In genomic region chr22:20983081-20983745, GRCh38 we compare ENCODE assay signal across 8 cellular contexts. TPM values are rescaled to one million over a fixed set of nuclear protein-coding genes. Genes with fewer than 3 reads are reported as not detected.
DNase-seq lines count a peak whose midpoint lies in the region; ATAC-seq, FAIRE-seq and TF ChIP-seq lines count a peak whose summit lies in the region.
"Had no signal": no experiment of that assay in that cellular context is flagged by ENCODE, and none has a peak within 500 bp of the region (broad histone marks: within the 10 kb centered on the region; RNA-seq: fewer than 3 reads in every experiment).

No MANE protein-coding gene starts in this region.

- H3K27ac Mint-ChIP-seq in activated CD8-positive, alpha-beta T cell treated with anti-CD3 and anti-CD28 coated beads, Interleukin-2, amount 10 ng/mL, durations not matched to agents 7 days and 5 days, result peak overlapping the region; percentile 95

- 61 to 81% (median 74%) methylated on average over 5 of the region's 5 CpGs for WGBS in stomach, 5 donors

- peak overlapping the region; percentile 93 for H3K4me3 Mint-ChIP-seq in activated CD8-positive, alpha-beta T cell treated with anti-CD3 and anti-CD28 coated beads, Interleukin-2, amount 10 ng/mL, durations not matched to agents 7 days and 5 days

- FAIRE-seq in urothelium cell line (lab: Jason Lieb, UNC) (no peak), GM12892 (lab: Jason Lieb, UNC) (no peak)

- peaks cover 22% of the 10 kb centered on the region for H3K36me3 Mint-ChIP-seq in activated CD8-positive, alpha-beta T cell treated with anti-CD3 and anti-CD28 coated beads, Interleukin-2, amount 10 ng/mL, durations not matched to agents 7 days and 5 days (ENCODE audit: low read depth)

- no peak for TF ChIP-seq CTCF in stomach (IDR thresholded peaks at IDR 0.05)

- TF ChIP-seq EP300 in stomach (IDR thresholded peaks at IDR 0.05), result no peak

- H3K27me3 ChIP-seq in HUES48 (ENCODE audit: control insufficient read depth, insufficient read depth, low read length) (peaks cover 24% of the 10 kb centered on the region), iPS-18a (ENCODE audit: control insufficient read depth, insufficient read depth, low read length) (peaks cover 12% of the 10 kb centered on the region), stomach (peaks cover 0 to 6% (median 0%) of the 10 kb centered on the region in 3 donors)

- peaks cover 38% of the 10 kb centered on the region for H3K4me1 Mint-ChIP-seq in activated CD8-positive, alpha-beta T cell treated with anti-CD3 and anti-CD28 coated beads, Interleukin-2, amount 10 ng/mL, durations not matched to agents 7 days and 5 days (ENCODE audit: low read depth)

- intact Hi-C loops in stomach (cut with DNase I; ENCODE audit: low total_unique reads), result no loop called here

- peaks cover 23% of the 10 kb centered on the region for H3K36me3 ChIP-seq in HUES48 (ENCODE audit: control insufficient read depth, insufficient read depth, low read length)
- peaks cover 5% of the 10 kb centered on the region for H3K36me3 ChIP-seq in iPS-18a (ENCODE audit: control insufficient read depth, low read depth, low read length)
- peaks cover 16 to 43% (median 36%) of the 10 kb centered on the region in 4 donors for H3K36me3 ChIP-seq in stomach

- H3K4me1 ChIP-seq in HUES48 (ENCODE audit: control insufficient read depth, insufficient read depth, low read length), result peaks cover 12% of the 10 kb centered on the region; the same call in 1 of the 2 replicates
- H3K4me1 ChIP-seq in iPS-18a (ENCODE audit: control insufficient read depth, low read depth, low read length), result peaks cover 10% of the 10 kb centered on the region
- peaks cover 34 to 48% (median 41%) of the 10 kb centered on the region in 4 donors for H3K4me1 ChIP-seq in stomach

- no peak for ATAC-seq in activated CD8-positive, alpha-beta T cell treated with anti-CD3 and anti-CD28 coated beads, Interleukin-2, amount 10 ng/mL, durations not matched to agents 7 days and 5 days

- no peak for DNase-seq in activated CD8-positive, alpha-beta T cell treated with anti-CD3 and anti-CD28 coated beads, Interleukin-2, amount 10 ng/mL, durations not matched to agents 7 days and 5 days
- DNase-seq in stomach, result no peak
- no peak for DNase-seq in SIG-M5 treated with dmso at 0.1 percent for 504 hours (lab: John Stamatoyannopoulos, UW; ENCODE audit: unreplicated experiment)
- no peak for DNase-seq in urothelium cell line (ENCODE audit: low spot score)
- DNase-seq in GM12892 (ENCODE audit: insufficient read length), result no peak
- DNase-seq: NCI-H526 had no signal

- no peak for TF ChIP-seq POLR2A in stomach (IDR thresholded peaks at IDR 0.05)
- TF ChIP-seq POLR2A in GM12892 (IDR thresholded peaks at IDR 0.05; ENCODE audit: low read depth, low read length), result no peak

- CTCF ChIA-PET in activated CD8-positive, alpha-beta T cell treated with anti-CD3 and anti-CD28 coated beads, Interleukin-2, amount 10 ng/mL, durations not matched to agents 7 days and 5 days (lab: Charles Lee), result interaction anchor here (1.0 to 2.1 kb wide), 6 partner anchors 10 to 179 kb away, joined by 3 to 6 read pairs (median 3); no protein-coding TSS in a partner anchor

- H3K9me3 ChIP-seq in HUES48 (ENCODE audit: control insufficient read depth, insufficient read depth, low read length), result peaks cover 6% of the 10 kb centered on the region
- peaks cover 6% of the 10 kb centered on the region for H3K9me3 ChIP-seq in iPS-18a (ENCODE audit: control insufficient read depth, low read depth, low read length)
- H3K9me3 ChIP-seq in stomach, result peaks cover 0 to 9% (median 7%) of the 10 kb centered on the region in 4 donors

- POLR2A ChIA-PET in activated CD8-positive, alpha-beta T cell treated with anti-CD3 and anti-CD28 coated beads, Interleukin-2, amount 10 ng/mL, durations not matched to agents 7 days and 5 days (lab: Charles Lee), result interaction anchor here (0.8 to 4.2 kb wide), 3 partner anchors 16 to 62 kb away, joined by 3 to 17 read pairs (median 7); partner anchors contain the start of gene THAP7

- H3K9ac ChIP-seq in HUES48 (ENCODE audit: low read depth, low read length) (no peak overlapping the region), iPS-18a (ENCODE audit: low read length) (no peak overlapping the region)

- H3K9me3 Mint-ChIP-seq in activated CD8-positive, alpha-beta T cell treated with anti-CD3 and anti-CD28 coated beads, Interleukin-2, amount 10 ng/mL, durations not matched to agents 7 days and 5 days (ENCODE audit: insufficient read depth), result peaks cover 11% of the 10 kb centered on the region

- peak overlapping the region; percentile 84 for H3K4me3 ChIP-seq in HUES48 (ENCODE audit: low read depth, low read length)
- H3K4me3 ChIP-seq in iPS-18a (ENCODE audit: low read length), result peak overlapping the region; percentile 79
- H3K4me3 ChIP-seq in stomach, result peak overlapping the region; percentile 59 to 83 (median 80)

- no peak overlapping the region for H3K27ac ChIP-seq in HUES48 (ENCODE audit: low read depth, low read length)
- H3K27ac ChIP-seq in iPS-18a (ENCODE audit: low read length), result no peak overlapping the region
- H3K27ac ChIP-seq in stomach, result peak overlapping the region in 2 of 5 donors; percentile 92 to 94

- H3K27me3 Mint-ChIP-seq in activated CD8-positive, alpha-beta T cell treated with anti-CD3 and anti-CD28 coated beads, Interleukin-2, amount 10 ng/mL, durations not matched to agents 7 days and 5 days (ENCODE audit: low read depth), result peaks cover 2% of the 10 kb centered on the region

RNA-seq across cellular contexts. Expression of gene LZTR1, which starts 1.1 kb away (rescaled TPM):
- total RNA-seq in activated CD8-positive, alpha-beta T cell treated with anti-CD3 and anti-CD28 coated beads, Interleukin-2, amount 10 ng/mL, durations not matched to agents 7 days and 5 days, result 10 to 100 TPM; 56.2 to 58.0 TPM
- 100 to 1,000 TPM in 1 of 5 donors, 10 to 100 TPM in 4; 21.6 to 148 (median 43.5) TPM for total RNA-seq in stomach
- 10 to 100 TPM; 13.7 to 33.7 (median 17.7) TPM for polyA plus RNA-seq in stomach
- polyA plus RNA-seq in GM12892 (2012; ENCODE audit: missing spikeins), result 24.9 TPM

RNA-seq across cellular contexts. Expression of gene AIFM3, which starts 16.2 kb away (rescaled TPM):
- total RNA-seq in activated CD8-positive, alpha-beta T cell treated with anti-CD3 and anti-CD28 coated beads, Interleukin-2, amount 10 ng/mL, durations not matched to agents 7 days and 5 days, result under 1 TPM; 0.37 to 0.39 TPM
- total RNA-seq in stomach, result 100 to 1,000 TPM in 1 of 5 donors, under 1 TPM in 1, not detected in 3; 0.55 to 157 TPM
- 1 to 10 TPM in 2 of 3 donors, under 1 TPM in 1; 0.75 to 4.1 (median 2.1) TPM for polyA plus RNA-seq in stomach
- polyA plus RNA-seq in GM12892 (2012; ENCODE audit: missing spikeins), result not detected

RNA-seq across cellular contexts. Expression of gene THAP7, which starts 18.7 kb away (rescaled TPM):
- 10 to 100 TPM; 31.7 to 32.0 TPM for total RNA-seq in activated CD8-positive, alpha-beta T cell treated with anti-CD3 and anti-CD28 coated beads, Interleukin-2, amount 10 ng/mL, durations not matched to agents 7 days and 5 days
- total RNA-seq in stomach, result 10 to 100 TPM in 4 of 5 donors, 1 to 10 TPM in 1; 5.8 to 57.2 (median 17.4) TPM
- 10 to 100 TPM; 39.6 to 45.1 (median 44.7) TPM for polyA plus RNA-seq in stomach
- 7.8 TPM for polyA plus RNA-seq in GM12892 (2012; ENCODE audit: missing spikeins)

RNA-seq across cellular contexts. Expression of gene P2RX6, which starts 31.8 kb away (rescaled TPM):
- total RNA-seq in activated CD8-positive, alpha-beta T cell treated with anti-CD3 and anti-CD28 coated beads, Interleukin-2, amount 10 ng/mL, durations not matched to agents 7 days and 5 days, result under 1 TPM; 0.50 to 0.63 TPM
- total RNA-seq in stomach, result under 1 TPM in 1 of 5 donors, not detected in 4; 0.55 TPM
- polyA plus RNA-seq in stomach, result under 1 TPM in 2 of 3 donors, not detected in 1; 0.10 to 0.31 TPM
- 0.08 TPM for polyA plus RNA-seq in GM12892 (2012; ENCODE audit: missing spikeins)

RNA-seq across cellular contexts. Expression of gene SLC7A4, which starts 49.1 kb away (rescaled TPM):
- total RNA-seq in activated CD8-positive, alpha-beta T cell treated with anti-CD3 and anti-CD28 coated beads, Interleukin-2, amount 10 ng/mL, durations not matched to agents 7 days and 5 days, result under 1 TPM; 0.16 to 0.21 TPM
- under 1 TPM in 1 of 5 donors, not detected in 4; 0.18 TPM for total RNA-seq in stomach
- 1 to 10 TPM in 1 of 3 donors, under 1 TPM in 1, not detected in 1; 0.12 to 1.0 TPM for polyA plus RNA-seq in stomach
- not detected for polyA plus RNA-seq in GM12892 (2012; ENCODE audit: missing spikeins)
